In genomic region chr21:35297665-35298064, GRCh38 we compare ENCODE assay signal across 22 cellular contexts.
DNase-seq lines count a peak whose midpoint lies in the region; ATAC-seq, FAIRE-seq and TF ChIP-seq lines count a peak whose summit lies in the region.
"Had no signal": no experiment of that assay in that cellular context is flagged by ENCODE, and none has a peak within 500 bp of the region (broad histone marks: within the 10 kb centered on the region; RNA-seq: fewer than 3 reads in every experiment).

No MANE protein-coding gene starts in this region.

- intact Hi-C loops in IMR-90 (cut with micrococcal nuclease) = no loop called here
- intact Hi-C loops in dendritic cell treated with granulocyte-macrophage colony-stimulating factor and Interleukin-4, amounts not matched to agents 40 ng/mL and 50 ng/mL, for 4 days (cut with micrococcal nuclease) = loop anchor here (5.0 kb wide), 1 partner anchor 180 kb away; no protein-coding TSS in a partner anchor
- intact Hi-C loops in A673 (cut with micrococcal nuclease; ENCODE audit: unreplicated experiment) = no loop called here

- dilution Hi-C loops in IMR-90 (cut with HindIII; ENCODE audit: low sequenced_read_pairs, unreplicated experiment) = no loop called here

- H3K4ac ChIP-seq in IMR-90 (ENCODE audit: low read depth, low read length) = no peak overlapping the region
- H3K4ac ChIP-seq in neuronal stem cell (ENCODE audit: low read length) = no peak overlapping the region

- H3K9me3 Mint-ChIP-seq in dendritic cell treated with granulocyte-macrophage colony-stimulating factor and Interleukin-4, amounts not matched to agents 40 ng/mL and 50 ng/mL, for 4 days = peaks cover 7% of the 10 kb centered on the region
- H3K9me3 Mint-ChIP-seq: CD8-positive, alpha-beta memory T cell; GM23338; HFFc6 had no signal

- no peaks in the 10 kb centered on the region for H3K27me3 ChIP-seq in IMR-90 (ENCODE audit: control insufficient read depth, insufficient read depth, low read length)
- H3K27me3 ChIP-seq in neuronal stem cell (ENCODE audit: control insufficient read depth in 3 of 3, insufficient read depth in 3 of 3, low read depth in 1 of 3, low read length in 3 of 3) = no peaks in the 10 kb centered on the region
- H3K27me3 ChIP-seq in smooth muscle cell (ENCODE audit: low read depth) = no peaks in the 10 kb centered on the region
- peaks cover 14% of the 10 kb centered on the region for H3K27me3 ChIP-seq in A673 (replicated peaks; ENCODE audit: insufficient read depth, low read depth, low read length, poor library complexity)
- H3K27me3 ChIP-seq: BE2C had no signal

- H3K27ac ChIP-seq in IMR-90 (ENCODE audit: insufficient read depth, low read length) = no peak overlapping the region
- no peak overlapping the region for H3K27ac ChIP-seq in neuronal stem cell (replicated peaks; ENCODE audit: low read length)
- no peak overlapping the region for H3K27ac ChIP-seq in smooth muscle cell (ENCODE audit: low read depth)
- no peak overlapping the region for H3K27ac ChIP-seq in A673 (ENCODE audit: low read depth, low read length, poor library complexity, severe bottlenecking)
- H3K27ac ChIP-seq: HL-60 had no signal

- H2BK5ac ChIP-seq in IMR-90 (ENCODE audit: low read depth, low read length, poor library complexity, severe bottlenecking) (no peak overlapping the region), neuronal stem cell (ENCODE audit: low read length) (no peak overlapping the region)

- no peak for ATAC-seq in IMR-90 (ENCODE audit: low read depth)
- ATAC-seq: GM23338, HCT116 had no signal

- no peak for TF ChIP-seq RAD21 in IMR-90 (IDR thresholded peaks at IDR 0.05; ENCODE audit: low read length)

- no peaks in the 10 kb centered on the region for H3F3A ChIP-seq in smooth muscle cell (ENCODE audit: low read depth)

- H4K20me1 ChIP-seq in IMR-90 (ENCODE audit: insufficient read depth, low read length) (no peaks in the 10 kb centered on the region), smooth muscle cell (ENCODE audit: low read depth) (no peaks in the 10 kb centered on the region)

- H3K4me3 Mint-ChIP-seq in dendritic cell treated with granulocyte-macrophage colony-stimulating factor and Interleukin-4, amounts not matched to agents 40 ng/mL and 50 ng/mL, for 4 days = no peak overlapping the region
- H3K4me3 Mint-ChIP-seq: CD4-positive, CD25-positive, alpha-beta regulatory T cell; CD8-positive, alpha-beta memory T cell; GM23338; HFFc6 had no signal

- H3K4me1 ChIP-seq in IMR-90 (ENCODE audit: control insufficient read depth, insufficient read depth, low read length) (no peaks in the 10 kb centered on the region), neuronal stem cell (ENCODE audit: control insufficient read depth in 2 of 2, insufficient read depth in 1 of 2, low read depth in 1 of 2, low read length in 2 of 2) (peaks cover 0 to 7% of the 10 kb centered on the region in 2 donors), smooth muscle cell (ENCODE audit: low read depth) (no peaks in the 10 kb centered on the region), A673 (ENCODE audit: insufficient read depth, low read length, poor library complexity, severe bottlenecking) (no peaks in the 10 kb centered on the region)
- H3K4me1 ChIP-seq: BE2C had no signal

- H3K4me3 ChIP-seq in IMR-90 (ENCODE audit: insufficient read depth, low read depth, low read length) (no peak overlapping the region), neuronal stem cell (ENCODE audit: low read length in 2 of 2) (no peak overlapping the region), smooth muscle cell (no peak overlapping the region), A673 (ENCODE audit: low read depth, low read length, poor library complexity, severe bottlenecking) (no peak overlapping the region)
- H3K4me3 ChIP-seq: GM23338 had no signal

- H3K9ac ChIP-seq in IMR-90 (ENCODE audit: low read depth, low read length) (no peak overlapping the region), neuronal stem cell (ENCODE audit: low read depth, low read length, poor library complexity) (no peak overlapping the region), smooth muscle cell (ENCODE audit: low read depth) (no peak overlapping the region)

- H2AK5ac ChIP-seq in IMR-90 (ENCODE audit: low read depth, low read length) = peak overlapping the region; percentile 15
- H2AK5ac ChIP-seq in neuronal stem cell (ENCODE audit: low read depth, low read length) = no peak overlapping the region

- no peak overlapping the region for H3K56ac ChIP-seq in IMR-90 (ENCODE audit: extremely low read depth, insufficient read depth, low read length)

- H3K36me3 Mint-ChIP-seq in dendritic cell treated with granulocyte-macrophage colony-stimulating factor and Interleukin-4, amounts not matched to agents 40 ng/mL and 50 ng/mL, for 4 days (ENCODE audit: low read depth) = peaks cover 4% of the 10 kb centered on the region
- H3K36me3 Mint-ChIP-seq: CD4-positive, CD25-positive, alpha-beta regulatory T cell had no signal

- H3K27ac Mint-ChIP-seq in dendritic cell treated with granulocyte-macrophage colony-stimulating factor and Interleukin-4, amounts not matched to agents 40 ng/mL and 50 ng/mL, for 4 days = peak overlapping the region; percentile 73
- H3K27ac Mint-ChIP-seq: CD4-positive, CD25-positive, alpha-beta regulatory T cell; CD8-positive, alpha-beta memory T cell; GM23338; HFFc6 had no signal

- H3K4me1 Mint-ChIP-seq in dendritic cell treated with granulocyte-macrophage colony-stimulating factor and Interleukin-4, amounts not matched to agents 40 ng/mL and 50 ng/mL, for 4 days (ENCODE audit: low read depth) = peaks cover 37% of the 10 kb centered on the region
- H3K4me1 Mint-ChIP-seq: CD8-positive, alpha-beta memory T cell had no signal

- no peak overlapping the region for H4K5ac ChIP-seq in IMR-90 (ENCODE audit: low read depth, low read length)

- DNase-seq in GM12891 (ENCODE audit: insufficient read length, low spot score) = no peak
- DNase-seq in IMR-90 = no peak
- no peak for DNase-seq in neuronal stem cell (ENCODE audit: low spot score)
- no peak for DNase-seq in smooth muscle cell (lab: John Stamatoyannopoulos, UW; ENCODE audit: unreplicated experiment)
- no peak for DNase-seq in A673 (ENCODE audit: low spot score)
- DNase-seq in RKO (ENCODE audit: low spot score) = no peak
- DNase-seq: ACHN; BE2C; C1 segment of cervical spinal cord; CD4-positive, CD25-positive, alpha-beta regulatory T cell; CD8-positive, alpha-beta memory T cell; COR-L47; DMS 273 treated with DMSO at 0.1 percent for 48 hours; H7; HFFc6 had no signal

- H3K14ac ChIP-seq in IMR-90 (replicated peaks; ENCODE audit: low read depth, low read length) = no peak overlapping the region
- no peak overlapping the region for H3K14ac ChIP-seq in neuronal stem cell (ENCODE audit: low read length)

- CTCF ChIA-PET in IMR-90 (lab: Yijun Ruan, JAX) = no interaction called here
- CTCF ChIA-PET in A673 (lab: Charles Lee) = no interaction called here

- H2BK15ac ChIP-seq in IMR-90 (ENCODE audit: low read depth, low read length) = no peak overlapping the region
- H2BK15ac ChIP-seq in neuronal stem cell (ENCODE audit: low read length) = no peak overlapping the region

- TF ChIP-seq CTCF in IMR-90 (conservative IDR thresholded peaks at IDR 0.05; ENCODE audit: low read depth, low read length) (no peak), smooth muscle cell (IDR thresholded peaks at IDR 0.05; ENCODE audit: borderline replicate concordance, insufficient read depth, poor library complexity, severe bottlenecking) (no peak), A673 (conservative IDR thresholded peaks at IDR 0.05; ENCODE audit: low read depth, low read length) (no peak)

- H3K23ac ChIP-seq in IMR-90 (ENCODE audit: low read depth, low read length) (no peak overlapping the region), neuronal stem cell (ENCODE audit: low read depth, low read length, poor library complexity) (no peak overlapping the region)

- FAIRE-seq in GM12891 (lab: Jason Lieb, UNC) = no peak
- FAIRE-seq: G401.6, GM12892, GM18507 had no signal

- H2AK9ac ChIP-seq in IMR-90 (replicated peaks; ENCODE audit: low read depth, low read length, poor library complexity) = no peak overlapping the region

- H4K8ac ChIP-seq in IMR-90 (ENCODE audit: low read depth in 2 of 2, low read length in 2 of 2) = no peak overlapping the region
- no peak overlapping the region for H4K8ac ChIP-seq in neuronal stem cell (ENCODE audit: low read depth, low read length)

- no peak overlapping the region for H2BK20ac ChIP-seq in IMR-90 (ENCODE audit: low read depth, low read length)

- no peak for TF ChIP-seq POLR2A in GM12891 (IDR thresholded peaks at IDR 0.05; ENCODE audit: low read depth, low read length)
- no peak for TF ChIP-seq POLR2A in IMR-90 (IDR thresholded peaks at IDR 0.05; ENCODE audit: low read depth, low read length)

- H3K27me3 Mint-ChIP-seq in dendritic cell treated with granulocyte-macrophage colony-stimulating factor and Interleukin-4, amounts not matched to agents 40 ng/mL and 50 ng/mL, for 4 days = no peaks in the 10 kb centered on the region

- H4K91ac ChIP-seq in IMR-90 (ENCODE audit: insufficient read depth, low read depth, low read length) (no peak overlapping the region), neuronal stem cell (ENCODE audit: low read depth, low read length, poor library complexity) (no peak overlapping the region)

- no peak overlapping the region for H3K18ac ChIP-seq in IMR-90 (ENCODE audit: low read depth, low read length)
- H3K18ac ChIP-seq in neuronal stem cell (ENCODE audit: low read length) = peak overlapping the region; percentile 52

- H2AFZ ChIP-seq in IMR-90 (replicated peaks; ENCODE audit: low read length, poor library complexity) (no peak overlapping the region), neuronal stem cell (ENCODE audit: low read length) (no peak overlapping the region), smooth muscle cell (ENCODE audit: low read depth) (no peak overlapping the region)
- H2AFZ ChIP-seq: GM23338 had no signal

- BruUV-seq in IMR-90 (replicated peaks; lab: Mats Ljungman, UMichigan) (no TSS peak), A673 (replicated peaks; lab: Mats Ljungman, UMichigan) (no TSS peak)

- H3K9me1 ChIP-seq in IMR-90 (ENCODE audit: insufficient read depth, low read length) = 0 out of 2 replicates have a peak, but pooled peaks cover 4% of the 10 kb centered on the region

- no peak overlapping the region for H2BK120ac ChIP-seq in IMR-90 (ENCODE audit: low read depth, low read length)
- H2BK120ac ChIP-seq in neuronal stem cell (ENCODE audit: low read depth, low read length) = no peak overlapping the region

- in situ Hi-C loops in IMR-90 (cut with MboI; ENCODE audit: low sequenced_read_pairs) = no loop called here

- POLR2A ChIA-PET in IMR-90 (lab: Charles Lee; ENCODE audit: unreplicated experiment) (no interaction called here), A673 (lab: Charles Lee; ENCODE audit: low non-redundant PET) (no interaction called here)

- 100% methylated on average over 1 of the region's 4 CpGs for WGBS in IMR-90 (ENCODE audit: extremely low coverage in 2 of 2, insufficient read length in 1 of 2), 2 experiments
- whole genome bisulfite sequencing in neuronal stem cell (ENCODE audit: extremely low coverage in 2 of 2, insufficient read length in 2 of 2, insufficient replicate concordance in 1 of 2), 2 donors = 100% methylated on average over 1 of the region's 4 CpGs
- 94% methylated on average over 4 of the region's 4 CpGs for WGBS in smooth muscle cell (ENCODE audit: low lambda C conversion rate)

- H3K4me2 ChIP-seq in IMR-90 (ENCODE audit: low read depth, low read length) (no peak overlapping the region), neuronal stem cell (ENCODE audit: insufficient read depth, low read length, poor library complexity, severe bottlenecking) (no peak overlapping the region), smooth muscle cell (no peak overlapping the region)
- H3K4me2 ChIP-seq: GM23338 had no signal

- no peak overlapping the region for H2BK12ac ChIP-seq in neuronal stem cell (ENCODE audit: low read length)

- H3K9me3 ChIP-seq in IMR-90 (ENCODE audit: control insufficient read depth, insufficient read depth, low read length) (no peaks in the 10 kb centered on the region), neuronal stem cell (replicated peaks in 1 of 2; ENCODE audit: control insufficient read depth in 2 of 2, insufficient read depth in 1 of 2, low read depth in 1 of 2, low read length in 2 of 2) (no peaks in the 10 kb centered on the region), smooth muscle cell (replicated peaks; ENCODE audit: low read depth) (no peaks in the 10 kb centered on the region), A673 (ENCODE audit: low read depth, low read length, poor library complexity, severe bottlenecking) (no peaks in the 10 kb centered on the region)

- H3K36me3 ChIP-seq in IMR-90 (ENCODE audit: control insufficient read depth, insufficient read depth, low read length) = no peaks in the 10 kb centered on the region
- no peaks in the 10 kb centered on the region for H3K36me3 ChIP-seq in neuronal stem cell (replicated peaks in 1 of 2; ENCODE audit: control insufficient read depth in 2 of 2, insufficient read depth in 2 of 2, low read length in 2 of 2)
- no peaks in the 10 kb centered on the region for H3K36me3 ChIP-seq in smooth muscle cell (ENCODE audit: low read depth)
- H3K36me3 ChIP-seq in A673 (ENCODE audit: insufficient read depth, low read length, poor library complexity, severe bottlenecking) = no peaks in the 10 kb centered on the region
- H3K36me3 ChIP-seq: BE2C had no signal

- H3K79me2 ChIP-seq in smooth muscle cell (ENCODE audit: low read depth) = no peaks in the 10 kb centered on the region

- H3K79me1 ChIP-seq in IMR-90 (ENCODE audit: low read depth in 1 of 2, low read length in 2 of 2) = no peaks in the 10 kb centered on the region
- H3K79me1 ChIP-seq in neuronal stem cell (ENCODE audit: low read depth, low read length) = no peaks in the 10 kb centered on the region
